ENCODE assay signal across 20 cellular contexts in genomic region chr22:37999236-37999635, GRCh38. TPM values are rescaled to one million over a fixed set of nuclear protein-coding genes. Genes with fewer than 3 reads are reported as not detected.
DNase-seq lines count a peak whose midpoint lies in the region; ATAC-seq and TF ChIP-seq lines count a peak whose summit lies in the region.
"Had no signal": no experiment of that assay in that cellular context is flagged by ENCODE, and none has a peak within 500 bp of the region (broad histone marks: within the 10 kb centered on the region; RNA-seq: fewer than 3 reads in every experiment).

No MANE protein-coding gene starts in this region.

- peak; percentile 64 for DNase-seq in RWPE1 (ENCODE audit: low spot score)
- peak; percentile 52 for DNase-seq in epithelial cell of prostate (ENCODE audit: low read depth, low spot score)
- no peak for DNase-seq in nephron progenitor cell
- no peak for DNase-seq in lower lobe of right lung
- no peak for DNase-seq in HuH-7.5 (ENCODE audit: low spot score)
- DNase-seq in AG08395 (ENCODE audit: low spot score) = no peak
- DNase-seq: activated CD8-positive, alpha-beta memory T cell treated with anti-CD3 and anti-CD28 coated beads, Interleukin-2, amount 10 ng/mL, durations not matched to agents 7 days and 5 days; activated effector memory CD4-positive, alpha-beta T cell treated with anti-CD3 and anti-CD28 coated beads, Interleukin-2, amount 50 U/mL, for 16 hours; amniotic stem cell; NCI-H2227 treated with DMSO at 0.1 percent for 48 hours; stimulated activated CD4-positive, alpha-beta T cell treated with anti-CD3 and anti-CD28 coated beads, Interleukin-4, amount 100 ng/mL, for 4 hours; tibial artery had no signal

- no peak for ATAC-seq in lower lobe of right lung
- ATAC-seq: activated CD4-positive, CD25-positive, alpha-beta regulatory T cell treated with anti-CD3 and anti-CD28 coated beads, Interleukin-2, amount 50 U/mL, for 24 hours; activated CD8-positive, alpha-beta memory T cell treated with anti-CD3 and anti-CD28 coated beads, Interleukin-2, amount 10 ng/mL, durations not matched to agents 7 days and 5 days had no signal

- POLR2A ChIA-PET in HEK293 (lab: Yijun Ruan, JAX) (interaction anchor here (1.6 kb wide), 1 partner anchor 46 kb away, joined by 4 read pairs; the partner anchor contains the start of genes C22orf23 and POLR2F), RWPE1 (lab: Yijun Ruan, JAX; ENCODE audit: low non-redundant PET) (no interaction called here)

- no peak overlapping the region for H3K27ac Mint-ChIP-seq in nephron progenitor cell
- H3K27ac Mint-ChIP-seq: activated CD8-positive, alpha-beta memory T cell treated with anti-CD3 and anti-CD28 coated beads, Interleukin-2, amount 10 ng/mL, durations not matched to agents 7 days and 5 days; memory B cell; T-helper 2 cell treated with Interferon-gamma antibody and Interleukin-4, amounts not matched to agents 5 μg/mL and 100 μg/mL, for 36 hours had no signal

- no peaks in the 10 kb centered on the region for H3K36me3 ChIP-seq in HEK293 (ENCODE audit: control insufficient read depth in 2 of 2, insufficient read depth in 1 of 2, low read length in 2 of 2)
- no peaks in the 10 kb centered on the region for H3K36me3 ChIP-seq in skeletal muscle tissue (ENCODE audit: control insufficient read depth in 3 of 3, insufficient read depth in 3 of 3, low read length in 3 of 3)
- no peaks in the 10 kb centered on the region for H3K36me3 ChIP-seq in lower lobe of right lung
- H3K36me3 ChIP-seq: neural progenitor cell, tibial artery had no signal

- no peak overlapping the region; the same call in 1 of the 2 replicates for H3K27ac ChIP-seq in HEK293 (ENCODE audit: extremely low read depth, low read depth, low read length)
- H3K27ac ChIP-seq in RWPE1 = peak overlapping the region; percentile 94
- peak overlapping the region; percentile 69 for H3K27ac ChIP-seq in epithelial cell of prostate
- peak overlapping the region; percentile 44 for H3K27ac ChIP-seq in skeletal muscle tissue (ENCODE audit: low read depth, low read length)
- no peak overlapping the region for H3K27ac ChIP-seq in lower lobe of right lung
- H3K27ac ChIP-seq: KMS-11, neural progenitor cell, tibial artery had no signal

- H3K4me1 ChIP-seq in HEK293 (ENCODE audit: control insufficient read depth, insufficient read depth, low read length) (peaks cover 5% of the 10 kb centered on the region), skeletal muscle tissue (ENCODE audit: control insufficient read depth in 3 of 3, insufficient read depth in 3 of 3, low read length in 3 of 3) (peaks cover 18 to 24% (median 20%) of the 10 kb centered on the region in 3 donors), lower lobe of right lung (peaks cover 10% of the 10 kb centered on the region)

- H3K36me3 Mint-ChIP-seq in nephron progenitor cell (ENCODE audit: low read depth) = no peaks in the 10 kb centered on the region
- H3K36me3 Mint-ChIP-seq: activated CD8-positive, alpha-beta memory T cell treated with anti-CD3 and anti-CD28 coated beads, Interleukin-2, amount 10 ng/mL, durations not matched to agents 7 days and 5 days; neural progenitor cell had no signal

- intact Hi-C loops in lower lobe of right lung (cut with DNase I) = no loop called here

- H3K9me3 ChIP-seq in HEK293 (ENCODE audit: control insufficient read depth, insufficient read depth, low read depth, low read length) (no peaks in the 10 kb centered on the region), skeletal muscle tissue (ENCODE audit: control insufficient read depth in 3 of 3, low read length in 3 of 3) (no peaks in the 10 kb centered on the region), lower lobe of right lung (no peaks in the 10 kb centered on the region)
- H3K9me3 ChIP-seq: tibial artery had no signal

- no peak overlapping the region for H3K4me3 Mint-ChIP-seq in nephron progenitor cell
- H3K4me3 Mint-ChIP-seq: activated CD8-positive, alpha-beta memory T cell treated with anti-CD3 and anti-CD28 coated beads, Interleukin-2, amount 10 ng/mL, durations not matched to agents 7 days and 5 days; memory B cell; neural progenitor cell; T-helper 2 cell treated with Interferon-gamma antibody and Interleukin-4, amounts not matched to agents 5 μg/mL and 100 μg/mL, for 36 hours had no signal

- H3K9me3 Mint-ChIP-seq in nephron progenitor cell = no peaks in the 10 kb centered on the region
- H3K9me3 Mint-ChIP-seq: memory B cell; neural progenitor cell; T-helper 2 cell treated with Interferon-gamma antibody and Interleukin-4, amounts not matched to agents 5 μg/mL and 100 μg/mL, for 36 hours had no signal

- no peak for TF ChIP-seq CTCF in HEK293 (tag by site-specific recombination; IDR thresholded peaks at IDR 0.05)
- TF ChIP-seq CTCF in RWPE1 (conservative IDR thresholded peaks at IDR 0.05; ENCODE audit: low read depth) = no peak
- TF ChIP-seq CTCF in nephron progenitor cell (IDR thresholded peaks at IDR 0.05) = no peak
- TF ChIP-seq CTCF in lower lobe of right lung (IDR thresholded peaks at IDR 0.05) = no peak

- H3K27me3 ChIP-seq in skeletal muscle tissue (ENCODE audit: control insufficient read depth in 3 of 3, insufficient read depth in 3 of 3, low read length in 3 of 3) (no peaks in the 10 kb centered on the region), lower lobe of right lung (ENCODE audit: low read depth) (no peaks in the 10 kb centered on the region)
- H3K27me3 ChIP-seq: neural progenitor cell, tibial artery had no signal

- H3K4me1 Mint-ChIP-seq in nephron progenitor cell = peaks cover 36% of the 10 kb centered on the region

- CTCF ChIA-PET in HEK293 (lab: Yijun Ruan, JAX) = interaction anchor here (1.0 to 1.3 kb wide), 2 partner anchors 44 to 53 kb away, joined by 4 to 5 read pairs; no protein-coding TSS in a partner anchor
- CTCF ChIA-PET in RWPE1 (lab: Yijun Ruan, JAX) = no interaction called here

- H3K27me3 Mint-ChIP-seq in nephron progenitor cell (ENCODE audit: low read depth, poor library complexity) = peaks cover 8% of the 10 kb centered on the region
- H3K27me3 Mint-ChIP-seq: activated CD8-positive, alpha-beta memory T cell treated with anti-CD3 and anti-CD28 coated beads, Interleukin-2, amount 10 ng/mL, durations not matched to agents 7 days and 5 days had no signal

- no peak overlapping the region for H3K4me3 ChIP-seq in HEK293 (ENCODE audit: low read depth, low read length)
- no peak overlapping the region for H3K4me3 ChIP-seq in skeletal muscle tissue (ENCODE audit: low read length in 3 of 3)
- H3K4me3 ChIP-seq in lower lobe of right lung = no peak overlapping the region
- H3K4me3 ChIP-seq: neural progenitor cell, tibial artery had no signal

- peak overlapping the region in 1 of 3 donors; percentile 16 for H3K9ac ChIP-seq in skeletal muscle tissue (ENCODE audit: low read depth in 1 of 3, low read length in 3 of 3)
- H3K9ac ChIP-seq: KMS-11, neural progenitor cell had no signal

TF ChIP-seq in HEK293, 187 proteins besides CTCF, POLR2A, EP300 and RAD21:
- no peak for TF ChIP-seq ZNF280C (tag by site-specific recombination; IDR thresholded peaks at IDR 0.05)
- TF ChIP-seq KLF1 (tag by site-specific recombination; IDR thresholded peaks at IDR 0.05) = peak; percentile 40; the same call in 1 of the 2 replicates
- no peak for TF ChIP-seq ZNF585B (tag by site-specific recombination; IDR thresholded peaks at IDR 0.05)
- no peak for TF ChIP-seq ZNF791 (tag by site-specific recombination; IDR thresholded peaks at IDR 0.05)
TF ChIP-seq in HEK293: peak in this region for 1.

RNA-seq across cellular contexts. Expression of gene SOX10, which starts 14.9 kb away (rescaled TPM):
- total RNA-seq in skeletal muscle tissue = 4.2 TPM
- not detected for total RNA-seq in lower lobe of right lung
- total RNA-seq: activated CD8-positive, alpha-beta memory T cell treated with anti-CD3 and anti-CD28 coated beads, Interleukin-2, amount 10 ng/mL, durations not matched to agents 7 days and 5 days; glomerular endothelial cell had no signal

RNA-seq across cellular contexts. Expression of gene POLR2F, which starts 45.7 kb away (rescaled TPM):
- total RNA-seq in skeletal muscle tissue (23.5 TPM), lower lobe of right lung (60.3 TPM)

RNA-seq across cellular contexts. Expression of gene C22orf23, which starts 45.8 kb away (rescaled TPM):
- total RNA-seq in skeletal muscle tissue (0.52 TPM), lower lobe of right lung (1.2 TPM)

RNA-seq across cellular contexts. Expression of gene PICK1, which starts 58.0 kb away (rescaled TPM):
- total RNA-seq in skeletal muscle tissue (8.9 TPM), lower lobe of right lung (35.4 TPM)

Comparison
In these comparisons a context has a peak if more than half of its experiments do, and no peak if none do; other contexts are left out.
1. H3K27ac ChIP-seq: peak in RWPE1 (single experiment), epithelial cell of prostate (single experiment) and skeletal muscle tissue (single experiment); none in HEK293 (single experiment) and lower lobe of right lung (single experiment).
2. DNase-seq: peak in RWPE1 (single experiment) and epithelial cell of prostate (single experiment); none in nephron progenitor cell (single experiment), lower lobe of right lung (single experiment), HuH-7.5 (single experiment) and AG08395 (single experiment).